Comparison of ENCODE assay signal across 23 cellular contexts in the genomic region with DNA sequence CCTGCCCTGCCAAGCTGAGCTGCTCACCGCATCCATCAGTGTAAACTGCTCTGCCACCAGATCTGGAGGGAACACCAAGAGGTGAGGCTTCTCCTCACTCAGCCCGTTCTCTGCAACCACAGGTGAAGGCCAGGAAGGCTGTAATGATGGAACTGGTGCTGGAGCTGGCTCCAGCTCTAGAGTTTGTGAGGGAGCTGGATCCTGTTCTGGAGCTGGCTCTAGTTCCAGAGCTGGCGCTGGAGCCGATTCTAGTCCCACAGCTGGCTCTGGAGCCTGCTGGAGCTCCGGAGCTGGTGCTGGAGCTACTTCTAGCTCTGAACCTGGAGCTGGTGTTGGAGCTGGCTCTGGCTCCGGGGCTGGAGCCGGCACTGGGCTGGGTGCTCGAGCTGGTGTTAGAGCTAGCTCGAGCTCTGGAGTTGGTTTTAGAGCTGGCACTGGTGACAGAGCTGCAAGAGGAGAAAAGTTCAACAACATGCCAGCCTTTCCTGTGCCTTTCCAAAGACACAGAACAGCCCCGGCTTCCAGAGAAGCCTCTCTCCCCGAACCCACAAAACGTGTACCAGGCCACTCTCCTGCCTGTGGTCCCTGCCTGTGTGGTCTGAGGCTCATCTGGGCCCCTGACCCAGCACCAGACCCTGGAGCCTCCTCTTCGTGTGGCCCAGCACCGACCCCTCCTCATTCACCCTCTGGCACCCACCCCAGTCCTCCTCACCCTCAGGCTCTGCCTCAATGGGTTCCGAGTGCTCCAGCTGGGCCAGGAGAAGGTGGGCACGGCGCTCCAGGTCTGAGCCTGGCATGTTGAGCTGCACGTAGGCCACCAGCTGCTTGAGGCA. TPM values are rescaled to one million over a fixed set of nuclear protein-coding genes. Genes with fewer than 3 reads are reported as not detected.
DNase-seq lines count a peak whose midpoint lies in the region; ATAC-seq, FAIRE-seq and TF ChIP-seq lines count a peak whose summit lies in the region.
"Had no signal": no experiment of that assay in that cellular context is flagged by ENCODE, and none has a peak within 500 bp of the region (broad histone marks: within the 10 kb centered on the region; RNA-seq: fewer than 3 reads in every experiment).

No MANE protein-coding gene starts in this region.

- TF ChIP-seq POLR2A in GM12878 (IDR thresholded peaks at IDR 0.05; ENCODE audit: low read depth, low read length) (no peak), right lobe of liver (IDR thresholded peaks at IDR 0.05) (no peak)

- 92% methylated on average over 16 of the region's 18 CpGs for WGBS in mammary epithelial cell (ENCODE audit: low coverage, missing lambda C conversion rate)
- 95% methylated on average over 18 of the region's 18 CpGs for whole genome bisulfite sequencing in GM12878 (ENCODE audit: insufficient coverage, insufficient replicate concordance, low lambda C conversion rate, missing lambda C conversion rate)
- WGBS in right lobe of liver (ENCODE audit: insufficient coverage, low coverage, low lambda C conversion rate, missing lambda C conversion rate), result no CpG with 5 or more reads among the region's 18 CpGs

- H3K4me3 Mint-ChIP-seq in MCF 10A (ENCODE audit: unreplicated experiment), result no peak overlapping the region
- no peak overlapping the region for H3K4me3 Mint-ChIP-seq in type B pancreatic cell
- H3K4me3 Mint-ChIP-seq: activated B cell treated with CpG ODN at 0.5 μM for 24 hours; effector memory CD8-positive, alpha-beta T cell had no signal

- H4K20me1 ChIP-seq in mammary epithelial cell (ENCODE audit: insufficient read depth, low read length) (no peaks in the 10 kb centered on the region), GM12878 (ENCODE audit: control insufficient read depth, insufficient read depth) (no peaks in the 10 kb centered on the region)

- H3K4me3 ChIP-seq in mammary epithelial cell (replicated peaks in 1 of 3; ENCODE audit: insufficient read depth in 1 of 3, low read depth in 2 of 3, low read length in 3 of 3), result no peak overlapping the region
- no peak overlapping the region for H3K4me3 ChIP-seq in GM12878
- H3K4me3 ChIP-seq in right lobe of liver, result no peak overlapping the region
- no peak overlapping the region for H3K4me3 ChIP-seq in tibial artery
- H3K4me3 ChIP-seq: cardiac muscle cell, lung, SJSA1 had no signal

- H3K4me1 ChIP-seq in mammary epithelial cell (ENCODE audit: insufficient read depth, low read length) (peaks cover 14% of the 10 kb centered on the region), GM12878 (ENCODE audit: control insufficient read depth, insufficient read depth, low read length) (peaks cover 10% of the 10 kb centered on the region), right lobe of liver (peaks cover 0 to 9% (median 4%) of the 10 kb centered on the region in 4 donors), tibial artery (peaks cover 0 to 9% (median 4%) of the 10 kb centered on the region in 4 donors)
- H3K4me1 ChIP-seq: SJSA1 had no signal

- no peak for TF ChIP-seq RAD21 in GM12878 (IDR thresholded peaks at IDR 0.05; ENCODE audit: insufficient read depth, low read depth, low read length)

- H3K9me3 ChIP-seq in mammary epithelial cell (replicated peaks; ENCODE audit: insufficient read depth, low read length) (no peaks in the 10 kb centered on the region), GM12878 (replicated peaks; ENCODE audit: control insufficient read depth, insufficient read depth, low read length) (no peaks in the 10 kb centered on the region), right lobe of liver (no peaks in the 10 kb centered on the region), tibial artery (no peaks in the 10 kb centered on the region)
- H3K9me3 ChIP-seq: SJSA1 had no signal

- H3K9me3 Mint-ChIP-seq in MCF 10A (ENCODE audit: unreplicated experiment) (no peaks in the 10 kb centered on the region), type B pancreatic cell (no peaks in the 10 kb centered on the region)
- H3K9me3 Mint-ChIP-seq: activated B cell treated with CpG ODN at 0.5 μM for 24 hours; activated T-helper 2 cell treated with anti-CD3 and anti-CD28 coated beads, Interferon-gamma antibody, Interleukin-2, Interleukin-4, amounts not matched to agents 10 μg/mL and 5 μg/mL and 100 μg/mL, durations not matched to agents 14 hours and 24 hours and 36 hours; effector memory CD8-positive, alpha-beta T cell had no signal

- H3K4me2 ChIP-seq in mammary epithelial cell (ENCODE audit: insufficient read depth, low read depth, low read length) (no peak overlapping the region), GM12878 (ENCODE audit: control insufficient read depth, insufficient read depth) (no peak overlapping the region)

- in situ Hi-C loops in mammary epithelial cell (cut with MboI; ENCODE audit: low sequenced_read_pairs in 2 of 2), result loop anchor here in 1 of 2 donors (5.0 kb wide), 1 partner anchor 39 kb away; no protein-coding TSS in a partner anchor
- in situ Hi-C loops in GM12878 (cut with MboI), result loop anchor here (5.0 kb wide), 1 partner anchor 39 kb away; no protein-coding TSS in a partner anchor

- H3K27ac ChIP-seq in mammary epithelial cell (ENCODE audit: insufficient read depth, low read depth, low read length), result no peak overlapping the region
- H3K27ac ChIP-seq in GM12878 (ENCODE audit: control insufficient read depth, insufficient read depth), result no peak overlapping the region
- no peak overlapping the region for H3K27ac ChIP-seq in right lobe of liver
- no peak overlapping the region for H3K27ac ChIP-seq in tibial artery
- H3K27ac ChIP-seq: C4-2B, cardiac muscle cell, SJSA1 had no signal

- TF ChIP-seq CTCF in MCF 10A (IDR thresholded peaks at IDR 0.05; ENCODE audit: unreplicated experiment), result no peak
- no peak for TF ChIP-seq CTCF in mammary epithelial cell (conservative IDR thresholded peaks at IDR 0.05 in 1 of 2, IDR thresholded peaks at IDR 0.05 in 1 of 2; ENCODE audit: extremely low read depth in 1 of 2, insufficient read depth in 1 of 2, low read depth in 1 of 2, low read length in 2 of 2)
- TF ChIP-seq CTCF in GM12878 (IDR thresholded peaks at IDR 0.05 in 2 of 3, conservative IDR thresholded peaks at IDR 0.05 in 1 of 3; ENCODE audit: control insufficient read depth in 2 of 3, extremely low read depth in 1 of 3, insufficient read depth in 1 of 3, low read depth in 3 of 3, low read length in 3 of 3), result no peak
- TF ChIP-seq CTCF in right lobe of liver (IDR thresholded peaks at IDR 0.05), result no peak
- TF ChIP-seq CTCF in tibial artery (IDR thresholded peaks at IDR 0.05), result no peak
- no peak for TF ChIP-seq CTCF in type B pancreatic cell (conservative IDR thresholded peaks at IDR 0.05)

- no peak overlapping the region for H3K9ac ChIP-seq in mammary epithelial cell (ENCODE audit: insufficient read depth, low read length)
- no peak overlapping the region for H3K9ac ChIP-seq in GM12878 (ENCODE audit: control insufficient read depth, insufficient read depth, low read length)

- SMC1A ChIA-PET in GM12878 (lab: Charles Lee; ENCODE audit: uncharacterized antibody, unreplicated experiment), result interaction anchor here (1.5 to 1.7 kb wide), 3 partner anchors 12 to 39 kb away, joined by 3 to 9 read pairs (median 5); no protein-coding TSS in a partner anchor

- no peaks in the 10 kb centered on the region for H3K27me3 Mint-ChIP-seq in MCF 10A (ENCODE audit: insufficient read depth, unreplicated experiment)
- H3K27me3 Mint-ChIP-seq in type B pancreatic cell, result no peaks in the 10 kb centered on the region
- H3K27me3 Mint-ChIP-seq: activated B cell treated with CpG ODN at 0.5 μM for 24 hours; effector memory CD8-positive, alpha-beta T cell had no signal

- no peak for ATAC-seq in GM12878
- ATAC-seq in right lobe of liver, result no peak
- ATAC-seq in GM21825 (IDR thresholded peaks at IDR 0.05; ENCODE audit: unreplicated experiment), result no peak
- ATAC-seq: effector memory CD8-positive, alpha-beta T cell had no signal

- H2AFZ ChIP-seq in mammary epithelial cell (ENCODE audit: low read depth, low read length) (no peak overlapping the region), GM12878 (ENCODE audit: control insufficient read depth, low read depth, low read length) (no peak overlapping the region)

- DNase-seq in MCF 10A (ENCODE audit: unreplicated experiment) (no peak), mammary epithelial cell (no peak), GM12878 (ENCODE audit: low read depth, low spot score) (no peak), right lobe of liver (peak; percentile 17 to 43 (median 27)), tibial artery (peak; percentile 15 to 38), type B pancreatic cell (ENCODE audit: extremely low spot score, unreplicated experiment) (no peak)
- no peak for DNase-seq in stimulated activated CD4-positive, alpha-beta T cell treated with anti-CD3 and anti-CD28 coated beads, Interleukin-1b, Interleukin-23, amount 100 ng/mL, for 48 hours
- DNase-seq: activated B cell treated with CpG ODN at 0.5 μM for 24 hours; DMS 273 treated with DMSO at 0.1 percent for 48 hours; effector memory CD8-positive, alpha-beta T cell; NCI-H1105 treated with DMSO at 0.1 percent for 48 hours; NCI-H748 treated with DMSO at 0.1 percent for 48 hours; OCI-M1; stimulated activated CD4-positive, alpha-beta T cell treated with anti-CD3 and anti-CD28 coated beads, Interleukin-4, amount 100 ng/mL, for 1 hour had no signal

- TF ChIP-seq EP300 in GM12878 (IDR thresholded peaks at IDR 0.05; ENCODE audit: borderline replicate concordance in 1 of 2, control insufficient read depth in 1 of 2, low read depth in 2 of 2, low read length in 2 of 2), result no peak

- peaks cover 39% of the 10 kb centered on the region for H3K36me3 Mint-ChIP-seq in MCF 10A (ENCODE audit: insufficient read depth, unreplicated experiment)
- H3K36me3 Mint-ChIP-seq in type B pancreatic cell, result peaks cover 8% of the 10 kb centered on the region

- BruUV-seq in MCF 10A (replicated peaks; lab: Mats Ljungman, UMichigan) (no TSS peak), mammary epithelial cell (replicated peaks; lab: Mats Ljungman, UMichigan) (no TSS peak), GM12878 (replicated peaks; lab: Mats Ljungman, UMichigan) (TSS peak; percentile 29)

- CTCF ChIA-PET in MCF 10A (lab: Yijun Ruan, JAX), result interaction anchor here (0.6 to 10.7 kb wide), 4 partner anchors 10 to 86 kb away, joined by 4 to 183 read pairs (median 5); no protein-coding TSS in a partner anchor
- CTCF ChIA-PET in mammary epithelial cell (lab: Charles Lee; ENCODE audit: low non-redundant PET), result no interaction called here
- CTCF ChIA-PET in GM12878 (lab: Yijun Ruan, JAX), result interaction anchor here (1.0 to 22.5 kb wide), 3 partner anchors 11 to 78 kb away, joined by 3 to 401 read pairs (median 4); no protein-coding TSS in a partner anchor

- intact Hi-C loops in MCF 10A (cut with micrococcal nuclease) (no loop called here), mammary epithelial cell (cut with micrococcal nuclease) (no loop called here), GM12878 (cut with micrococcal nuclease; ENCODE audit: unreplicated experiment) (no loop called here), right lobe of liver (cut with DNase I) (no loop called here), tibial artery (cut with DNase I; ENCODE audit: low total_unique reads) (no loop called here)

- RAD21 ChIA-PET in GM12878 (lab: Charles Lee; ENCODE audit: unreplicated experiment), result interaction anchor here (0.9 kb wide), 1 partner anchor 36 kb away, joined by 7 read pairs; no protein-coding TSS in a partner anchor

- dilution Hi-C loops in mammary epithelial cell (cut with HindIII; ENCODE audit: low sequenced_read_pairs), result no loop called here

- H3K4me1 Mint-ChIP-seq in MCF 10A (ENCODE audit: insufficient read depth, unreplicated experiment) (no peaks in the 10 kb centered on the region), type B pancreatic cell (ENCODE audit: unreplicated experiment) (no peaks in the 10 kb centered on the region)

- POLR2A ChIA-PET in MCF 10A (lab: Yijun Ruan, JAX), result interaction anchor here (0.7 to 1.9 kb wide), 2 partner anchors 9 to 27 kb away, joined by 3 to 5 read pairs; no protein-coding TSS in a partner anchor
- POLR2A ChIA-PET in GM12878 (lab: Charles Lee), result interaction anchor here (0.5 kb wide), 1 partner anchor 455 kb away, joined by 5 read pairs; no protein-coding TSS in a partner anchor

- H3K36me3 ChIP-seq in mammary epithelial cell (ENCODE audit: insufficient read depth, low read length) (peaks cover 4% of the 10 kb centered on the region), GM12878 (ENCODE audit: control insufficient read depth in 2 of 2, insufficient read depth in 2 of 2, low read length in 1 of 2) (peaks cover 23 to 33% of the 10 kb centered on the region in 2 experiments), right lobe of liver (peaks cover 0 to 13% (median 7%) of the 10 kb centered on the region in 4 donors), tibial artery (peaks cover 44 to 91% (median 78%) of the 10 kb centered on the region in 3 donors)

- H3K27me3 ChIP-seq in mammary epithelial cell (ENCODE audit: insufficient read depth, low read length) (no peaks in the 10 kb centered on the region), GM12878 (replicated peaks in 1 of 2; ENCODE audit: control insufficient read depth in 2 of 2, insufficient read depth in 2 of 2, low read length in 1 of 2) (no peaks in the 10 kb centered on the region), right lobe of liver (no peaks in the 10 kb centered on the region), tibial artery (no peaks in the 10 kb centered on the region)
- H3K27me3 ChIP-seq: cardiac muscle cell, SJSA1 had no signal

- H3K27ac Mint-ChIP-seq in MCF 10A (ENCODE audit: low read depth, unreplicated experiment) (peak overlapping the region; percentile 16), type B pancreatic cell (no peak overlapping the region)
- H3K27ac Mint-ChIP-seq: activated B cell treated with CpG ODN at 0.5 μM for 24 hours; activated T-helper 2 cell treated with anti-CD3 and anti-CD28 coated beads, Interferon-gamma antibody, Interleukin-2, Interleukin-4, amounts not matched to agents 10 μg/mL and 5 μg/mL and 100 μg/mL, durations not matched to agents 14 hours and 24 hours and 36 hours had no signal

- peaks cover 10% of the 10 kb centered on the region for H3K79me2 ChIP-seq in mammary epithelial cell (ENCODE audit: insufficient read depth, low read length)
- H3K79me2 ChIP-seq in GM12878 (ENCODE audit: control insufficient read depth, insufficient read depth, low read length), result peaks cover 9% of the 10 kb centered on the region

- FAIRE-seq in GM12878 (lab: Jason Lieb, UNC), result no peak
- FAIRE-seq: G401.6, H54 had no signal

RNA-seq across cellular contexts. Expression of a gene that starts 12.9 kb away (rescaled TPM):
- total RNA-seq in MCF 10A (2022) (14.2 and 15.4 TPM in 2 replicates), mammary epithelial cell (10 to 100 TPM; 15.2 to 19.9 TPM), GM12878 (2014; rRNA removed) (29.7 and 34.1 TPM in 2 replicates), GM12878 (2014; rRNA removed; fragmentation: Illumina TruSeq; extraction: Trizol) (17.4 and 19.3 TPM in 2 replicates), GM12878 (2021) (30.1 and 33.3 TPM in 2 replicates), right lobe of liver (10 to 100 TPM in 1 of 6 experiments, 1 to 10 TPM in 5; 4.3 to 19.8 (median 5.7) TPM), type B pancreatic cell (ENCODE audit: low replicate concordance) (64.8 and 86.3 TPM in 2 replicates)
- polyA plus RNA-seq in mammary epithelial cell (37.8 TPM), GM12878 (2011; rRNA removed) (33.7 and 48.6 TPM in 2 replicates), GM12878 (2014; fragmentation: Illumina TruSeq; extraction: Trizol) (8.4 and 23.1 TPM in 2 replicates), GM12878 (2014; fragmentation: Nextera tagmentation; extraction: Ambion mirVana) (1 to 10 TPM; 1.3 to 2.0 TPM), GM12878 (2014; rRNA removed) (43.7 and 49.3 TPM in 2 replicates), GM12878 (2016; fragmentation: Nextera tagmentation; extraction: Ambion mirVana) (10 to 100 TPM in 1 of 2 experiments, 1 to 10 TPM in 1; 7.6 to 13.3 TPM)
- polyA minus RNA-seq in mammary epithelial cell, result 35.5 TPM
- total RNA-seq in GM12878 (2013; cell fraction: nucleolus; rRNA removed), result 87.1 and 89.7 TPM in 2 replicates
- polyA plus RNA-seq in GM12878 (2011; ENCODE audit: low read depth), result 15.0 TPM
- 56.3 and 59.0 TPM in 2 replicates for polyA plus RNA-seq in GM12878 (2011; cell fraction: cytosol; rRNA removed)
- 264 and 316 TPM in 2 replicates for polyA plus RNA-seq in GM12878 (2011; cell fraction: nucleus; rRNA removed)
- polyA plus RNA-seq in GM12878 (2012), result 22.6 and 37.4 TPM in 2 replicates
- polyA minus RNA-seq in GM12878 (2011; rRNA and poly(A)+ RNA removed), result 22.2 and 36.1 TPM in 2 replicates
- polyA minus RNA-seq in GM12878 (2011; cell fraction: cytosol; rRNA and poly(A)+ RNA removed), result 9.8 and 20.6 TPM in 2 replicates
- polyA minus RNA-seq in GM12878 (2011; cell fraction: nucleus; rRNA and poly(A)+ RNA removed), result 38.2 and 39.3 TPM in 2 replicates

RNA-seq across cellular contexts. Expression of a gene that starts 46.4 kb away (rescaled TPM):
- total RNA-seq in MCF 10A (2022) (1.4 and 1.9 TPM in 2 replicates), mammary epithelial cell (1 to 10 TPM in 1 of 2 donors, under 1 TPM in 1; 0.50 to 2.6 TPM), GM12878 (2014; rRNA removed) (0.23 and 0.27 TPM in 2 replicates), GM12878 (2014; rRNA removed; fragmentation: Illumina TruSeq; extraction: Trizol) (0.36 and 0.41 TPM in 2 replicates), GM12878 (2021) (4.1 and 4.6 TPM in 2 replicates), right lobe of liver (under 1 TPM in 4 of 6 experiments, not detected in 2; 0.19 to 0.35 (median 0.26) TPM), type B pancreatic cell (ENCODE audit: low replicate concordance) (4.5 and 4.9 TPM in 2 replicates)
- polyA plus RNA-seq in mammary epithelial cell (1.2 TPM), GM12878 (2011; rRNA removed) (0.04 and 0.15 TPM in 2 replicates), GM12878 (2014; fragmentation: Illumina TruSeq; extraction: Trizol) (0.25 and 0.51 TPM in 2 replicates), GM12878 (2014; fragmentation: Nextera tagmentation; extraction: Ambion mirVana) (not detected), GM12878 (2014; rRNA removed) (0.80 and 1.2 TPM in 2 replicates), GM12878 (2016; fragmentation: Nextera tagmentation; extraction: Ambion mirVana) (under 1 TPM; 0.05 to 0.15 TPM)
- 1.3 TPM for polyA minus RNA-seq in mammary epithelial cell
- 0.29 and 0.64 TPM in 2 replicates for total RNA-seq in GM12878 (2013; cell fraction: nucleolus; rRNA removed)
- 0.17 TPM for polyA plus RNA-seq in GM12878 (2011; ENCODE audit: low read depth)
- 0.15 and 0.20 TPM in 2 replicates for polyA plus RNA-seq in GM12878 (2011; cell fraction: cytosol; rRNA removed)
- 1.3 and 2.2 TPM in 2 replicates for polyA plus RNA-seq in GM12878 (2011; cell fraction: nucleus; rRNA removed)
- 0.74 and 0.97 TPM in 2 replicates for polyA plus RNA-seq in GM12878 (2012)
- 0.10 TPM in 1 of 2 replicates, not detected in the other for polyA minus RNA-seq in GM12878 (2011; rRNA and poly(A)+ RNA removed)
- 0.53 TPM in 1 of 2 replicates, not detected in the other for polyA minus RNA-seq in GM12878 (2011; cell fraction: cytosol; rRNA and poly(A)+ RNA removed)
- polyA minus RNA-seq in GM12878 (2011; cell fraction: nucleus; rRNA and poly(A)+ RNA removed), result 0.29 TPM in 1 of 2 replicates, not detected in the other
- total RNA-seq: skeletal muscle tissue had no signal

RNA-seq across cellular contexts. Expression of a gene that starts 55.5 kb away (rescaled TPM):
- total RNA-seq in MCF 10A (2022) (not detected in 2 replicates), mammary epithelial cell (1 to 10 TPM in 1 of 2 donors, under 1 TPM in 1; 0.83 to 1.7 TPM), GM12878 (2014; rRNA removed) (0.68 and 1.5 TPM in 2 replicates), GM12878 (2014; rRNA removed; fragmentation: Illumina TruSeq; extraction: Trizol) (0.45 and 0.74 TPM in 2 replicates), GM12878 (2021) (1.3 and 1.4 TPM in 2 replicates), right lobe of liver (1 to 10 TPM in 5 of 6 experiments, under 1 TPM in 1; 0.68 to 3.7 (median 1.9) TPM), type B pancreatic cell (ENCODE audit: low replicate concordance) (21.0 and 54.9 TPM in 2 replicates)
- polyA plus RNA-seq in mammary epithelial cell (0.78 TPM), GM12878 (2011; rRNA removed) (0.59 and 1.8 TPM in 2 replicates), GM12878 (2014; fragmentation: Illumina TruSeq; extraction: Trizol) (0.33 and 0.53 TPM in 2 replicates), GM12878 (2014; fragmentation: Nextera tagmentation; extraction: Ambion mirVana) (under 1 TPM; 0.08 to 0.11 TPM), GM12878 (2014; rRNA removed) (1.4 and 1.9 TPM in 2 replicates), GM12878 (2016; fragmentation: Nextera tagmentation; extraction: Ambion mirVana) (under 1 TPM; 0.12 to 0.28 TPM)
- not detected for polyA minus RNA-seq in mammary epithelial cell
- 19.1 and 27.5 TPM in 2 replicates for total RNA-seq in GM12878 (2013; cell fraction: nucleolus; rRNA removed)
- polyA plus RNA-seq in GM12878 (2011; ENCODE audit: low read depth), result 0.30 TPM
- polyA plus RNA-seq in GM12878 (2011; cell fraction: cytosol; rRNA removed), result 1.8 and 2.2 TPM in 2 replicates
- 5.1 and 5.4 TPM in 2 replicates for polyA plus RNA-seq in GM12878 (2011; cell fraction: nucleus; rRNA removed)
- 1.1 and 1.6 TPM in 2 replicates for polyA plus RNA-seq in GM12878 (2012)
- 3.3 and 4.6 TPM in 2 replicates for polyA minus RNA-seq in GM12878 (2011; rRNA and poly(A)+ RNA removed)
- polyA minus RNA-seq in GM12878 (2011; cell fraction: cytosol; rRNA and poly(A)+ RNA removed), result 1.5 and 2.1 TPM in 2 replicates
- polyA minus RNA-seq in GM12878 (2011; cell fraction: nucleus; rRNA and poly(A)+ RNA removed), result 4.8 and 6.5 TPM in 2 replicates
- total RNA-seq: SJSA1 had no signal

Comparison
In these comparisons a context has a peak if more than half of its experiments do, and no peak if none do; other contexts are left out.
1. DNase-seq: peak in right lobe of liver (3 of 3) and tibial artery (2 of 2); none in MCF 10A (single experiment), mammary epithelial cell (single experiment), GM12878 (single experiment), stimulated activated CD4-positive, alpha-beta T cell treated with anti-CD3 and anti-CD28 coated beads, Interleukin-1b, Interleukin-23, amount 100 ng/mL, for 48 hours (single experiment) and type B pancreatic cell (single experiment).